In the genomic region with DNA sequence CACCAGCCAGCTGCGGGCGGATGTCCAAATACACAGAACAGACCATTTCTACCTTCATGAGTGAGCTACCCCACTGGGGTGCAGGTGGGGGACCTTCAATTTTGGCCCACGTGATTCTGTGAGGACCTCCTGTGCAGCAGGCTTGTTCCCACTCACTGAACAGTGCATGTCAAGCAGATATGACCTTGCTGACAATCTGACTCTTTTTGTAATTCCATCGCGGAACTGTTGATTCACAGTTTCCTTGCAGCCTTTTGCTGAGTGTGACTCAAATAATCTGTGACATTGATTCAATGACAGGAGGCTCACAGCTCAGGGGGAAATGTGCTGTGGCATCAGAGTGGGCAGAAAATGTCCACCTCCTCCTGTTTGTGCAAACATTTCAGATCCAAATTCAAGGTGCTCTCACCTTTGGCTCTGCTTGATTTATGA, we compare ENCODE assay signal across 24 cellular contexts.
DNase-seq lines count a peak whose midpoint lies in the region; ATAC-seq and TF ChIP-seq lines count a peak whose summit lies in the region.
"Had no signal": no experiment of that assay in that cellular context is flagged by ENCODE, and none has a peak within 500 bp of the region (broad histone marks: within the 10 kb centered on the region; RNA-seq: fewer than 3 reads in every experiment).

No MANE protein-coding gene starts in this region.

- DNase-seq in activated CD4-positive, alpha-beta memory T cell treated with anti-CD3 and anti-CD28 coated beads for 36 hours: peak; percentile 23
- no peak for DNase-seq in activated CD4-positive, alpha-beta memory T cell treated with anti-CD3 and anti-CD28 coated beads, Interleukin-2, amount 10 ng/mL, durations not matched to agents 7 days and 5 days
- DNase-seq in PC-3 (peak; percentile 12), esophagus muscularis mucosa (ENCODE audit: extremely low spot score) (peak; percentile 91), T-helper 17 cell (no peak), T-cell (no peak), GM13976 (ENCODE audit: low spot score) (no peak)
- DNase-seq: activated B cell treated with CpG ODN at 0.5 μM for 24 hours; activated gamma-delta T cell; CD4-positive, alpha-beta T cell; DMS 273 treated with DMSO at 0.1 percent for 48 hours; GDM1; left cardiac atrium; naive thymus-derived CD4-positive, alpha-beta T cell; NCI-H1694; NCI-H2227 treated with DMSO at 0.1 percent for 48 hours; pancreas; stomach; trophoblast cell had no signal

- no peaks in the 10 kb centered on the region for H3K36me3 Mint-ChIP-seq in activated CD4-positive, alpha-beta memory T cell treated with anti-CD3 and anti-CD28 coated beads for 36 hours
- H3K36me3 Mint-ChIP-seq in activated CD4-positive, alpha-beta memory T cell treated with anti-CD3 and anti-CD28 coated beads, Interleukin-2, amount 10 ng/mL, durations not matched to agents 7 days and 5 days (ENCODE audit: low read depth): peaks cover 3% of the 10 kb centered on the region
- H3K36me3 Mint-ChIP-seq in T-helper 17 cell (ENCODE audit: low read depth): no peaks in the 10 kb centered on the region
- no peaks in the 10 kb centered on the region for H3K36me3 Mint-ChIP-seq in T-cell

- no peak overlapping the region for H3K4me2 ChIP-seq in PC-3 (ENCODE audit: low read length)

- H3K36me3 ChIP-seq in HEK293 (ENCODE audit: control insufficient read depth in 2 of 2, insufficient read depth in 1 of 2, low read length in 2 of 2) (no peaks in the 10 kb centered on the region), PC-3 (ENCODE audit: low read depth, low read length) (no peaks in the 10 kb centered on the region), esophagus muscularis mucosa (no peaks in the 10 kb centered on the region)
- H3K36me3 ChIP-seq: ascending aorta, pancreas, SJSA1, stomach had no signal

- no peak for TF ChIP-seq POLR2A in esophagus muscularis mucosa (IDR thresholded peaks at IDR 0.05; ENCODE audit: low read depth)

- no peak overlapping the region for H3K27ac Mint-ChIP-seq in activated CD4-positive, alpha-beta memory T cell treated with anti-CD3 and anti-CD28 coated beads for 36 hours
- H3K27ac Mint-ChIP-seq in activated CD4-positive, alpha-beta memory T cell treated with anti-CD3 and anti-CD28 coated beads, Interleukin-2, amount 10 ng/mL, durations not matched to agents 7 days and 5 days: no peak overlapping the region
- H3K27ac Mint-ChIP-seq in T-helper 17 cell (no peak overlapping the region), T-cell (no peak overlapping the region)
- H3K27ac Mint-ChIP-seq: activated B cell treated with CpG ODN at 0.5 μM for 24 hours; CD4-positive, alpha-beta T cell; naive thymus-derived CD4-positive, alpha-beta T cell had no signal

- H3K27ac ChIP-seq in HEK293 (ENCODE audit: extremely low read depth, low read depth, low read length) (no peak overlapping the region), PC-3 (ENCODE audit: low read length) (no peak overlapping the region), esophagus muscularis mucosa (replicated peaks in 1 of 4) (no peak overlapping the region)
- H3K27ac ChIP-seq: ascending aorta, pancreas, SJSA1, stomach had no signal

- no peak for ATAC-seq in PC-3
- ATAC-seq in T-helper 17 cell: no peak
- no peak for ATAC-seq in T-cell (replicated peaks in 1 of 4)
- ATAC-seq: left cardiac atrium; naive thymus-derived CD4-positive, alpha-beta T cell; Panc1; sciatic nerve had no signal

- 73% methylated on average over 5 of the region's 5 CpGs for WGBS in esophagus muscularis mucosa

- H3K9me3 ChIP-seq in HEK293 (ENCODE audit: control insufficient read depth, insufficient read depth, low read depth, low read length) (no peaks in the 10 kb centered on the region), PC-3 (ENCODE audit: low read length) (no peaks in the 10 kb centered on the region), esophagus muscularis mucosa (no peaks in the 10 kb centered on the region), T-helper 17 cell (ENCODE audit: control insufficient read depth, low read length, poor library complexity, severe bottlenecking) (no peaks in the 10 kb centered on the region)
- H3K9me3 ChIP-seq: ascending aorta, pancreas, SJSA1, stomach had no signal

- no peaks in the 10 kb centered on the region for H3K4me1 Mint-ChIP-seq in activated CD4-positive, alpha-beta memory T cell treated with anti-CD3 and anti-CD28 coated beads for 36 hours (ENCODE audit: low read depth)
- H3K4me1 Mint-ChIP-seq in activated CD4-positive, alpha-beta memory T cell treated with anti-CD3 and anti-CD28 coated beads, Interleukin-2, amount 10 ng/mL, durations not matched to agents 7 days and 5 days: peaks cover 3% of the 10 kb centered on the region
- no peaks in the 10 kb centered on the region for H3K4me1 Mint-ChIP-seq in T-helper 17 cell
- H3K4me1 Mint-ChIP-seq in T-cell: no peaks in the 10 kb centered on the region

- no peak for TF ChIP-seq CTCF in HEK293 (tag by site-specific recombination; IDR thresholded peaks at IDR 0.05)
- no peak for TF ChIP-seq CTCF in PC-3 (conservative IDR thresholded peaks at IDR 0.05; ENCODE audit: low read depth, low read length)
- TF ChIP-seq CTCF in esophagus muscularis mucosa (IDR thresholded peaks at IDR 0.05): no peak
- TF ChIP-seq CTCF in GM13976 (IDR thresholded peaks at IDR 0.05; ENCODE audit: borderline replicate concordance, control extremely low read depth, extremely low read depth, insufficient read depth, missing control alignments): no peak

- H3K9me2 ChIP-seq in PC-3 (replicated peaks; ENCODE audit: low read length): no peaks in the 10 kb centered on the region

- in situ Hi-C loops in GM13976 (cut with MboI; ENCODE audit: low sequenced_read_pairs, unreplicated experiment): no loop called here

- no peaks in the 10 kb centered on the region for H3K9me3 Mint-ChIP-seq in activated CD4-positive, alpha-beta memory T cell treated with anti-CD3 and anti-CD28 coated beads for 36 hours
- H3K9me3 Mint-ChIP-seq in activated CD4-positive, alpha-beta memory T cell treated with anti-CD3 and anti-CD28 coated beads, Interleukin-2, amount 10 ng/mL, durations not matched to agents 7 days and 5 days: peaks cover 12% of the 10 kb centered on the region
- no peaks in the 10 kb centered on the region for H3K9me3 Mint-ChIP-seq in T-cell
- H3K9me3 Mint-ChIP-seq: CD4-positive, alpha-beta T cell had no signal

- H3K4me3 ChIP-seq in HEK293 (ENCODE audit: low read depth, low read length) (no peak overlapping the region), PC-3 (ENCODE audit: low read length) (no peak overlapping the region), esophagus muscularis mucosa (no peak overlapping the region)
- H3K4me3 ChIP-seq: ascending aorta, pancreas, SJSA1, stomach had no signal

- H3K4me1 ChIP-seq in HEK293 (ENCODE audit: control insufficient read depth, insufficient read depth, low read length) (peaks cover 2% of the 10 kb centered on the region; the same call in 1 of the 2 replicates), PC-3 (ENCODE audit: insufficient read depth, low read length) (peaks cover 16% of the 10 kb centered on the region), esophagus muscularis mucosa (peaks cover 3 to 9% (median 5%) of the 10 kb centered on the region in 4 donors)
- H3K4me1 ChIP-seq: pancreas, SJSA1 had no signal

- H3K27me3 Mint-ChIP-seq in activated CD4-positive, alpha-beta memory T cell treated with anti-CD3 and anti-CD28 coated beads for 36 hours: peaks cover 13% of the 10 kb centered on the region
- peaks cover 21% of the 10 kb centered on the region for H3K27me3 Mint-ChIP-seq in activated CD4-positive, alpha-beta memory T cell treated with anti-CD3 and anti-CD28 coated beads, Interleukin-2, amount 10 ng/mL, durations not matched to agents 7 days and 5 days
- peaks cover 36% of the 10 kb centered on the region for H3K27me3 Mint-ChIP-seq in T-helper 17 cell
- peaks cover 4 to 6% of the 10 kb centered on the region in 2 donors for H3K27me3 Mint-ChIP-seq in T-cell

- H2AFZ ChIP-seq in PC-3 (ENCODE audit: low read length): no peak overlapping the region

- no peaks in the 10 kb centered on the region for H3K27me3 ChIP-seq in PC-3 (ENCODE audit: low read length)
- no peaks in the 10 kb centered on the region for H3K27me3 ChIP-seq in esophagus muscularis mucosa
- H3K27me3 ChIP-seq: ascending aorta, pancreas, SJSA1, stomach had no signal

- H3K4me3 Mint-ChIP-seq in activated CD4-positive, alpha-beta memory T cell treated with anti-CD3 and anti-CD28 coated beads for 36 hours: no peak overlapping the region
- H3K4me3 Mint-ChIP-seq in activated CD4-positive, alpha-beta memory T cell treated with anti-CD3 and anti-CD28 coated beads, Interleukin-2, amount 10 ng/mL, durations not matched to agents 7 days and 5 days: no peak overlapping the region
- H3K4me3 Mint-ChIP-seq in T-helper 17 cell (no peak overlapping the region), T-cell (no peak overlapping the region)
- H3K4me3 Mint-ChIP-seq: activated B cell treated with CpG ODN at 0.5 μM for 24 hours; CD4-positive, alpha-beta T cell; naive thymus-derived CD4-positive, alpha-beta T cell had no signal

- H4K20me1 ChIP-seq in PC-3 (ENCODE audit: low read length): no peaks in the 10 kb centered on the region

- no peaks in the 10 kb centered on the region for H3F3A ChIP-seq in PC-3 (ENCODE audit: low read length, unreplicated experiment)

- POLR2A ChIA-PET in activated CD4-positive, alpha-beta memory T cell treated with anti-CD3 and anti-CD28 coated beads for 36 hours (lab: Charles Lee): no interaction called here
- POLR2A ChIA-PET in activated CD4-positive, alpha-beta memory T cell treated with anti-CD3 and anti-CD28 coated beads, Interleukin-2, amount 10 ng/mL, durations not matched to agents 7 days and 5 days (lab: Charles Lee): no interaction called here
- POLR2A ChIA-PET in HEK293 (lab: Yijun Ruan, JAX) (no interaction called here), PC-3 (lab: Charles Lee; ENCODE audit: unreplicated experiment) (no interaction called here), T-cell (lab: Charles Lee) (no interaction called here)

- no peak overlapping the region for H3K9ac ChIP-seq in PC-3 (ENCODE audit: low read length)

- no peak for TF ChIP-seq EP300 in esophagus muscularis mucosa (IDR thresholded peaks at IDR 0.05)

- intact Hi-C loops in activated CD4-positive, alpha-beta memory T cell treated with anti-CD3 and anti-CD28 coated beads for 36 hours (cut with micrococcal nuclease): loop anchor here (10.0 kb wide), 1 partner anchor 169 kb away; a partner anchor contains a TSS
- intact Hi-C loops in PC-3 (cut with micrococcal nuclease): no loop called here
- intact Hi-C loops in esophagus muscularis mucosa (cut with DNase I): no loop called here

- BruUV-seq in PC-3 (replicated peaks; lab: Mats Ljungman, UMichigan): no TSS peak

- CTCF ChIA-PET in activated CD4-positive, alpha-beta memory T cell treated with anti-CD3 and anti-CD28 coated beads for 36 hours (lab: Charles Lee): no interaction called here
- CTCF ChIA-PET in activated CD4-positive, alpha-beta memory T cell treated with anti-CD3 and anti-CD28 coated beads, Interleukin-2, amount 10 ng/mL, durations not matched to agents 7 days and 5 days (lab: Charles Lee): no interaction called here
- CTCF ChIA-PET in HEK293 (lab: Yijun Ruan, JAX) (no interaction called here), PC-3 (lab: Charles Lee) (no interaction called here), T-cell (lab: Charles Lee) (no interaction called here)

- no peaks in the 10 kb centered on the region for H3K79me2 ChIP-seq in PC-3 (ENCODE audit: low read length)

TF ChIP-seq in HEK293, 187 proteins besides CTCF, POLR2A, EP300 and RAD21 (continues in another document):
- TF ChIP-seq OVOL3 (tag by site-specific recombination; IDR thresholded peaks at IDR 0.05) (no peak), ZNF335 (tag by site-specific recombination; conservative IDR thresholded peaks at IDR 0.05) (no peak)

Comparison
In these comparisons a context has a peak if more than half of its experiments do, and no peak if none do; other contexts are left out.
1. DNase-seq: peak in activated CD4-positive, alpha-beta memory T cell treated with anti-CD3 and anti-CD28 coated beads for 36 hours (single experiment), PC-3 (single experiment) and esophagus muscularis mucosa (single experiment); none in activated CD4-positive, alpha-beta memory T cell treated with anti-CD3 and anti-CD28 coated beads, Interleukin-2, amount 10 ng/mL, durations not matched to agents 7 days and 5 days (single experiment), T-helper 17 cell (0 of 3), T-cell (0 of 34) and GM13976 (single experiment).